2 cellular contexts compared by ENCODE assay signal in genomic region chr7:73533742-73534141, GRCh38.
TF ChIP-seq lines count a peak whose summit lies in the region.

No MANE protein-coding gene starts in this region.

TF ChIP-seq in HEK293, 187 proteins besides CTCF, POLR2A, EP300 and RAD21:
- TF ChIP-seq ZNF354C (tag by site-specific recombination; IDR thresholded peaks at IDR 0.05; ENCODE audit: borderline replicate concordance, low read depth) (no peak), GLIS1 (tag by site-specific recombination; IDR thresholded peaks at IDR 0.05) (peak; percentile 54), ZNF658 (tag by site-specific recombination; IDR thresholded peaks at IDR 0.05) (no peak), HOXD13 (CRISPR knock-in tag; IDR thresholded peaks at IDR 0.05; ENCODE audit: borderline replicate concordance) (no peak), ZNF843 (tag by site-specific recombination; IDR thresholded peaks at IDR 0.05) (no peak), ZNF530 (tag by site-specific recombination; IDR thresholded peaks at IDR 0.05; ENCODE audit: low read depth) (no peak), ZBTB17 (tag by site-specific recombination; IDR thresholded peaks at IDR 0.05) (peak; percentile 43), ZFP41 (tag by site-specific recombination; IDR thresholded peaks at IDR 0.05; ENCODE audit: borderline replicate concordance) (no peak), ZFHX2 (tag by site-specific recombination; conservative IDR thresholded peaks at IDR 0.05) (peak; percentile 53), HOXA7 (CRISPR knock-in tag; IDR thresholded peaks at IDR 0.05; ENCODE audit: borderline replicate concordance) (no peak), PRDM10 (tag by site-specific recombination; IDR thresholded peaks at IDR 0.05) (peak; percentile 48; the same call in 1 of the 2 replicates), EGR2 (tag by site-specific recombination; IDR thresholded peaks at IDR 0.05; ENCODE audit: low read depth) (peak; percentile 33; the same call in 1 of the 2 replicates), GLI4 (tag by site-specific recombination; IDR thresholded peaks at IDR 0.05) (no peak)
TF ChIP-seq in HEK293: peak in this region for 5.

TF ChIP-seq in GM12878, 131 proteins besides CTCF, POLR2A, EP300 and RAD21:
- TF ChIP-seq ETV6 (conservative IDR thresholded peaks at IDR 0.05 in 1 of 2, IDR thresholded peaks at IDR 0.05 in 1 of 2; ENCODE audit: borderline replicate concordance in 1 of 2, low read depth in 1 of 2) (no peak), HSF1 (IDR thresholded peaks at IDR 0.05; ENCODE audit: low read depth, low read length) (no peak), NFXL1 (IDR thresholded peaks at IDR 0.05; ENCODE audit: borderline replicate concordance) (no peak), MYC (IDR thresholded peaks at IDR 0.05; ENCODE audit: insufficient read depth, insufficient read length, insufficient replicate concordance, low read length, severe bottlenecking) (no peak), RELA (IDR thresholded peaks at IDR 0.05; ENCODE audit: borderline replicate concordance, partially characterized antibody) (no peak), SP1 (IDR thresholded peaks at IDR 0.05; ENCODE audit: low read depth, low read length) (no peak), STAT3 (IDR thresholded peaks at IDR 0.05; ENCODE audit: low read depth, low read length) (no peak), ZNF217 (IDR thresholded peaks at IDR 0.05) (no peak), STAT1 (conservative IDR thresholded peaks at IDR 0.05) (no peak), NR2C2 (IDR thresholded peaks at IDR 0.05; ENCODE audit: borderline replicate concordance, control insufficient read depth, insufficient read length, low read depth) (no peak), RFX5 (IDR thresholded peaks at IDR 0.05; ENCODE audit: low read depth, low read length) (no peak), PAX8 (IDR thresholded peaks at IDR 0.05) (no peak), NR2C1 (IDR thresholded peaks at IDR 0.05) (no peak), CREM (IDR thresholded peaks at IDR 0.05; ENCODE audit: low read depth) (no peak), HCFC1 (IDR thresholded peaks at IDR 0.05; ENCODE audit: low read length) (no peak), IKZF2 (IDR thresholded peaks at IDR 0.05) (no peak)
- TF ChIP-seq, protein P1, sequence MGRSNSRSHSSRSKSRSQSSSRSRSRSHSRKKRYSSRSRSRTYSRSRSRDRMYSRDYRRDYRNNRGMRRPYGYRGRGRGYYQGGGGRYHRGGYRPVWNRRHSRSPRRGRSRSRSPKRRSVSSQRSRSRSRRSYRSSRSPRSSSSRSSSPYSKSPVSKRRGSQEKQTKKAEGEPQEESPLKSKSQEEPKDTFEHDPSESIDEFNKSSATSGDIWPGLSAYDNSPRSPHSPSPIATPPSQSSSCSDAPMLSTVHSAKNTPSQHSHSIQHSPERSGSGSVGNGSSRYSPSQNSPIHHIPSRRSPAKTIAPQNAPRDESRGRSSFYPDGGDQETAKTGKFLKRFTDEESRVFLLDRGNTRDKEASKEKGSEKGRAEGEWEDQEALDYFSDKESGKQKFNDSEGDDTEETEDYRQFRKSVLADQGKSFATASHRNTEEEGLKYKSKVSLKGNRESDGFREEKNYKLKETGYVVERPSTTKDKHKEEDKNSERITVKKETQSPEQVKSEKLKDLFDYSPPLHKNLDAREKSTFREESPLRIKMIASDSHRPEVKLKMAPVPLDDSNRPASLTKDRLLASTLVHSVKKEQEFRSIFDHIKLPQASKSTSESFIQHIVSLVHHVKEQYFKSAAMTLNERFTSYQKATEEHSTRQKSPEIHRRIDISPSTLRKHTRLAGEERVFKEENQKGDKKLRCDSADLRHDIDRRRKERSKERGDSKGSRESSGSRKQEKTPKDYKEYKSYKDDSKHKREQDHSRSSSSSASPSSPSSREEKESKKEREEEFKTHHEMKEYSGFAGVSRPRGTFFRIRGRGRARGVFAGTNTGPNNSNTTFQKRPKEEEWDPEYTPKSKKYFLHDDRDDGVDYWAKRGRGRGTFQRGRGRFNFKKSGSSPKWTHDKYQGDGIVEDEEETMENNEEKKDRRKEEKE (IDR thresholded peaks at IDR 0.05), result no peak
